ENCODE assay signal across 29 cellular contexts in genomic region chr6:105194106-105194505, GRCh38. TPM values are rescaled to one million over a fixed set of nuclear protein-coding genes. Genes with fewer than 3 reads are reported as not detected.
"Had no signal": no experiment of that assay in that cellular context is flagged by ENCODE, and none has a peak within 500 bp of the region (broad histone marks: within the 10 kb centered on the region; RNA-seq: fewer than 3 reads in every experiment).

No MANE protein-coding gene starts in this region.

- H3K27ac ChIP-seq: adrenal gland, body of pancreas, KMS-11, VCaP had no signal

- H3K36me3 ChIP-seq: adrenal gland had no signal

- H3K27me3 ChIP-seq: body of pancreas had no signal

- H3K4me2 ChIP-seq: KMS-11, SK-N-SH had no signal

- H3K9me3 ChIP-seq: adrenal gland, body of pancreas, SK-N-SH had no signal

- ATAC-seq: activated CD4-positive, alpha-beta T cell treated with anti-CD3 and anti-CD28 coated beads for 36 hours; body of pancreas; Panc1; Right ventricle myocardium inferior had no signal

- H3K27ac Mint-ChIP-seq: activated CD4-positive, alpha-beta memory T cell treated with anti-CD3 and anti-CD28 coated beads, Interleukin-2, amount 10 ng/mL, durations not matched to agents 7 days and 5 days; activated CD4-positive, alpha-beta T cell treated with anti-CD3 and anti-CD28 coated beads for 36 hours; activated naive CD8-positive, alpha-beta T cell treated with anti-CD3 and anti-CD28 coated beads, Interleukin-2, amount 10 ng/mL, durations not matched to agents 7 days and 5 days had no signal

- H3K9me3 Mint-ChIP-seq: activated naive CD8-positive, alpha-beta T cell treated with anti-CD3 and anti-CD28 coated beads, Interleukin-2, amount 10 ng/mL, durations not matched to agents 7 days and 5 days; central memory CD8-positive, alpha-beta T cell had no signal

- H3K9me2 ChIP-seq: SK-N-SH had no signal

- FAIRE-seq: bronchial epithelial cell had no signal

- H3K36me3 Mint-ChIP-seq: activated naive CD8-positive, alpha-beta T cell treated with anti-CD3 and anti-CD28 coated beads, Interleukin-2, amount 10 ng/mL, durations not matched to agents 7 days and 5 days had no signal

- H3K9ac ChIP-seq: KMS-11, SK-N-SH had no signal

- H3K4me3 Mint-ChIP-seq: activated CD4-positive, alpha-beta memory T cell treated with anti-CD3 and anti-CD28 coated beads, Interleukin-2, amount 10 ng/mL, durations not matched to agents 7 days and 5 days; activated CD4-positive, alpha-beta T cell treated with anti-CD3 and anti-CD28 coated beads for 36 hours; activated naive CD8-positive, alpha-beta T cell treated with anti-CD3 and anti-CD28 coated beads, Interleukin-2, amount 10 ng/mL, durations not matched to agents 7 days and 5 days; central memory CD8-positive, alpha-beta T cell had no signal

- H3K4me3 ChIP-seq: adrenal gland, body of pancreas had no signal

- H3K4me1 Mint-ChIP-seq: activated CD4-positive, alpha-beta memory T cell treated with anti-CD3 and anti-CD28 coated beads, Interleukin-2, amount 10 ng/mL, durations not matched to agents 7 days and 5 days; activated CD4-positive, alpha-beta T cell treated with anti-CD3 and anti-CD28 coated beads for 36 hours; activated naive CD8-positive, alpha-beta T cell treated with anti-CD3 and anti-CD28 coated beads, Interleukin-2, amount 10 ng/mL, durations not matched to agents 7 days and 5 days; central memory CD8-positive, alpha-beta T cell had no signal

- H3K4me1 ChIP-seq: adrenal gland, body of pancreas had no signal

- DNase-seq: activated CD4-positive, alpha-beta memory T cell treated with anti-CD3 and anti-CD28 coated beads, Interleukin-2, amount 10 ng/mL, durations not matched to agents 7 days and 5 days; activated CD4-positive, alpha-beta T cell treated with anti-CD3 and anti-CD28 coated beads for 36 hours; activated CD4-positive, alpha-beta T cell treated with anti-CD3 and anti-CD28 coated beads, Interleukin-2, amount 50 U/mL, for 1 hour; activated CD4-positive, CD25-positive, alpha-beta regulatory T cell; activated CD8-positive, alpha-beta memory T cell treated with anti-CD3 and anti-CD28 coated beads, Interleukin-2, amount 50 U/mL, for 4 hours; activated naive CD4-positive, alpha-beta T cell treated with anti-CD3 and anti-CD28 coated beads, Interleukin-2, amount 50 U/mL, for 16 hours; activated naive CD8-positive, alpha-beta T cell treated with anti-CD3 and anti-CD28 coated beads, Interleukin-2, amount 10 ng/mL, durations not matched to agents 7 days and 5 days; adrenal gland; aorta; body of pancreas; NCI-H1092 treated with DMSO at 0.1 percent for 48 hours; NCI-H1417 treated with DMSO at 0.1 percent for 48 hours; NCI-H1694; NCI-H2029; NCI-H2107; NCI-H510A treated with DMSO at 0.1 percent for 48 hours; NCI-H69; NK-92 treated with Interleukin-12 subunit alpha and Interleukin-12 subunit beta, amount 100 ng/mL, for 24 hours; OCI-M1; RPMI8226; SK-N-SH; T-helper 1 cell had no signal

RNA-seq across cellular contexts. Expression of gene POPDC3, which starts 14.3 kb away (rescaled TPM):
- total RNA-seq: activated CD4-positive, alpha-beta memory T cell treated with anti-CD3 and anti-CD28 coated beads, Interleukin-2, amount 10 ng/mL, durations not matched to agents 7 days and 5 days; activated CD4-positive, alpha-beta T cell treated with anti-CD3 and anti-CD28 coated beads for 36 hours; activated naive CD8-positive, alpha-beta T cell treated with anti-CD3 and anti-CD28 coated beads, Interleukin-2, amount 10 ng/mL, durations not matched to agents 7 days and 5 days; aorta; body of pancreas; T-helper 2 cell treated with Interferon-gamma antibody and Interleukin-4, amounts not matched to agents 100 ng/mL and 5 ng/mL, for 36 hours had no signal
